Comparison of ENCODE assay signal across 1 cellular context in the genomic region with DNA sequence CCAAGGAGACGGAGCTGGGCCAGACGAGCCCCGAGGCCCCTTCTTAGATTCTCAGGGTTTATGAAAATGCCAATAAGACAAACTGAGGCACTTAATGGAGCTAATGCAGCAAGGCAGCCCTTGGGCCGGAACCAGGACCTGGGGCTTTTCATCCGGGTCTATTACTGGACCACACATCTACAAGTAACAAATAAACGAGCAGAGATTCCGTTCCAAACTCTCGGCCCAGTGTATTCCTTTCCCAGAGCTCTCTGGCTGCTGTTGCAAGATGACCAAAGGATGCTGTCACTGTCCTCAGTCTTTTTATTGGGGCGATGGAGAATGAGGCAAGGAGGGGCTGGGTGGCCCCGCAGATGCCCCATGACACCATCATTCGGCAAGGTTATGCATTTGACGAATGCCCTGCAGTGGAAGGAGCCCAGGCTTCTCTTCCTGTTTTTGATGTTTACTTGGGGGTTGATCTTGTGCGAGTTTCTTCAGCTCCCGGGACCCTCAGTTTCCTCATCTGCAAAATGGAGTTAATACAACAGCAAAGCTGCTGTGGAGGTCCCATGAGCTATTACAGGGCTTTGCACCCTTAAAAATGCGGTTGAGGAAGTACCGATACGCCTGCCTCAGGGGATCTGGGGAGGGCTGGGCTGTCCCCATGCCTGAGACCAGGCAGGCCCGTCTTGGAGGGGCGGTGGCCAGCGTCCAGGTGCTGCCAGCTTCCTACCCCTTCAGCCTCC.
TF ChIP-seq lines count a peak whose summit lies in the region.

No MANE protein-coding gene starts in this region.

TF ChIP-seq in HEK293, 187 proteins besides CTCF, POLR2A, EP300 and RAD21 (continued from another document):
- TF ChIP-seq, protein P1, sequence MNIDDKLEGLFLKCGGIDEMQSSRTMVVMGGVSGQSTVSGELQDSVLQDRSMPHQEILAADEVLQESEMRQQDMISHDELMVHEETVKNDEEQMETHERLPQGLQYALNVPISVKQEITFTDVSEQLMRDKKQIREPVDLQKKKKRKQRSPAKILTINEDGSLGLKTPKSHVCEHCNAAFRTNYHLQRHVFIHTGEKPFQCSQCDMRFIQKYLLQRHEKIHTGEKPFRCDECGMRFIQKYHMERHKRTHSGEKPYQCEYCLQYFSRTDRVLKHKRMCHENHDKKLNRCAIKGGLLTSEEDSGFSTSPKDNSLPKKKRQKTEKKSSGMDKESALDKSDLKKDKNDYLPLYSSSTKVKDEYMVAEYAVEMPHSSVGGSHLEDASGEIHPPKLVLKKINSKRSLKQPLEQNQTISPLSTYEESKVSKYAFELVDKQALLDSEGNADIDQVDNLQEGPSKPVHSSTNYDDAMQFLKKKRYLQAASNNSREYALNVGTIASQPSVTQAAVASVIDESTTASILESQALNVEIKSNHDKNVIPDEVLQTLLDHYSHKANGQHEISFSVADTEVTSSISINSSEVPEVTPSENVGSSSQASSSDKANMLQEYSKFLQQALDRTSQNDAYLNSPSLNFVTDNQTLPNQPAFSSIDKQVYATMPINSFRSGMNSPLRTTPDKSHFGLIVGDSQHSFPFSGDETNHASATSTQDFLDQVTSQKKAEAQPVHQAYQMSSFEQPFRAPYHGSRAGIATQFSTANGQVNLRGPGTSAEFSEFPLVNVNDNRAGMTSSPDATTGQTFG (tag by site-specific recombination; IDR thresholded peaks at IDR 0.05; ENCODE audit: borderline replicate concordance), result no peak
- TF ChIP-seq ZFHX2 (tag by site-specific recombination; conservative IDR thresholded peaks at IDR 0.05) (no peak), KLF9 (tag by site-specific recombination; IDR thresholded peaks at IDR 0.05; ENCODE audit: low read depth) (no peak), ZBTB8A (tag by site-specific recombination; IDR thresholded peaks at IDR 0.05) (no peak), REPIN1 (tag by site-specific recombination; IDR thresholded peaks at IDR 0.05; ENCODE audit: low read depth) (no peak), ZNF223 (tag by site-specific recombination; IDR thresholded peaks at IDR 0.05) (no peak), TCF7L2 (IDR thresholded peaks at IDR 0.05; ENCODE audit: borderline replicate concordance, low read depth, low read length) (no peak), ZBTB7A (tag by site-specific recombination; IDR thresholded peaks at IDR 0.05; ENCODE audit: low read depth) (no peak)
- TF ChIP-seq, protein P2, sequence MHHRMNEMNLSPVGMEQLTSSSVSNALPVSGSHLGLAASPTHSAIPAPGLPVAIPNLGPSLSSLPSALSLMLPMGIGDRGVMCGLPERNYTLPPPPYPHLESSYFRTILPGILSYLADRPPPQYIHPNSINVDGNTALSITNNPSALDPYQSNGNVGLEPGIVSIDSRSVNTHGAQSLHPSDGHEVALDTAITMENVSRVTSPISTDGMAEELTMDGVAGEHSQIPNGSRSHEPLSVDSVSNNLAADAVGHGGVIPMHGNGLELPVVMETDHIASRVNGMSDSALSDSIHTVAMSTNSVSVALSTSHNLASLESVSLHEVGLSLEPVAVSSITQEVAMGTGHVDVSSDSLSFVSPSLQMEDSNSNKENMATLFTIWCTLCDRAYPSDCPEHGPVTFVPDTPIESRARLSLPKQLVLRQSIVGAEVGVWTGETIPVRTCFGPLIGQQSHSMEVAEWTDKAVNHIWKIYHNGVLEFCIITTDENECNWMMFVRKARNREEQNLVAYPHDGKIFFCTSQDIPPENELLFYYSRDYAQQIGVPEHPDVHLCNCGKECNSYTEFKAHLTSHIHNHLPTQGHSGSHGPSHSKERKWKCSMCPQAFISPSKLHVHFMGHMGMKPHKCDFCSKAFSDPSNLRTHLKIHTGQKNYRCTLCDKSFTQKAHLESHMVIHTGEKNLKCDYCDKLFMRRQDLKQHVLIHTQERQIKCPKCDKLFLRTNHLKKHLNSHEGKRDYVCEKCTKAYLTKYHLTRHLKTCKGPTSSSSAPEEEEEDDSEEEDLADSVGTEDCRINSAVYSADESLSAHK (tag by site-specific recombination; IDR thresholded peaks at IDR 0.05), result no peak
